In the genomic region with DNA sequence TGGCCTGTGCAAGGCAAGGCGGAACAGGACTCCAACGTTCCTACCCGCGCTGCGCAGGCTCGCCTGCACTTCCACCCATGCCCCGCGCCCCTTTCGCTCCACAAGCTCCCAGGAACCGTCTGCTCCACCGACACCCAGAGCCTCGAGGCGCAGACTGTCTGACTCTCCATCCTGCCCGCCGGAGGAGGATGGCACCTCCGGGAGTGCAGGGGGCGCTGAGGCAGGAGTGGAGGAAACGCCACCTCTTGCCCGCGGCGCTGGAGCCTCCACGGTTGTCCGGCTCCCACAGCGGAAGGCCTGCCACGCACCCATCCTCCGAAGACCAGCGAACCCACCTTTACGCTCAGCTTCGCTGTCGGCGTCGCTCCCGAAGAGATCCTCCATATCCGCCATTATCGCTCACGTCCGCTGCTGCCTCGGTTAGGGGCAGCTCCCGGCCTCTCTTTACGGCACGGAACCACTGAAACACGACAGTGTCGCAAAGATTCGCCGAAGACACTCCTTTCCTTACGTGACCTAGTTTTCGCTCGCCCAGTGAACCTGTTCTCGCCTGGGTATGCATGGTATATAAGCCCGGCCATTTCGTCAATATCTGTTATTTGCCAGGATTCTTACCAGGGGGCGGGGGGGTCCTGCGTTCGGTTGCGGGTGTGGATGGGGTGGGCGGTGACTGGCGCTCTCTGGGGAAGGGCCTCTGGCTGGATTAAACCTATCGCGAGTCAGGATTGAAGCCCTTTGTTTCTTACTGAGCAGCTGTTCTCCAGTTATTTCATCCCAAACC, we compare ENCODE assay signal across 8 cellular contexts. TPM values are rescaled to one million over a fixed set of nuclear protein-coding genes. Genes with fewer than 3 reads are reported as not detected.
DNase-seq lines count a peak whose midpoint lies in the region; ATAC-seq and TF ChIP-seq lines count a peak whose summit lies in the region.

A gene (minus strand): TSS at position 426 of the 781 bp plus-strand sequence. CDS start 33 bp downstream, at position 393.

- H3K36me3 Mint-ChIP-seq in Calu3 (ENCODE audit: insufficient read depth, unreplicated experiment) = peaks cover 21% of the 10 kb centered on the region
- H3K36me3 Mint-ChIP-seq in activated CD8-positive, alpha-beta memory T cell treated with anti-CD3 and anti-CD28 coated beads, Interleukin-2, amount 10 ng/mL, durations not matched to agents 7 days and 5 days = peaks cover 24% of the 10 kb centered on the region
- peaks cover 11% of the 10 kb centered on the region for H3K36me3 Mint-ChIP-seq in mesothelial cell of epicardium

- H3K4me1 Mint-ChIP-seq in Calu3 (ENCODE audit: low read depth, unreplicated experiment) (no peaks in the 10 kb centered on the region), mesothelial cell of epicardium (peaks cover 15% of the 10 kb centered on the region)
- H3K4me1 Mint-ChIP-seq in activated CD8-positive, alpha-beta memory T cell treated with anti-CD3 and anti-CD28 coated beads, Interleukin-2, amount 10 ng/mL, durations not matched to agents 7 days and 5 days = peaks cover 29% of the 10 kb centered on the region

- CTCF ChIA-PET in Calu3 (lab: Charles Lee) = interaction anchor here (0.7 to 1.2 kb wide), 5 partner anchors 86 to 214 kb away, joined by 3 to 10 read pairs (median 4); no protein-coding TSS in a partner anchor
- CTCF ChIA-PET in activated CD8-positive, alpha-beta memory T cell treated with anti-CD3 and anti-CD28 coated beads, Interleukin-2, amount 10 ng/mL, durations not matched to agents 7 days and 5 days (lab: Charles Lee) = interaction anchor here (0.9 to 3.2 kb wide), 15 partner anchors 9 to 256 kb away, joined by 3 to 17 read pairs (median 4); no protein-coding TSS in a partner anchor

- peak within 1 kb of the TSS; percentile 98 for H3K4me3 Mint-ChIP-seq in Calu3 (ENCODE audit: low read depth, unreplicated experiment)
- H3K4me3 Mint-ChIP-seq in activated CD8-positive, alpha-beta memory T cell treated with anti-CD3 and anti-CD28 coated beads, Interleukin-2, amount 10 ng/mL, durations not matched to agents 7 days and 5 days = peak within 1 kb of the TSS; percentile 95
- H3K4me3 Mint-ChIP-seq in mesothelial cell of epicardium = peak within 1 kb of the TSS; percentile 95

- in situ Hi-C loops in endometrial microvascular endothelial cells (cut with HindIII; ENCODE audit: inconsistent ontology term, low pct_unique_long_range_greater_than_20kb, low sequenced_read_pairs) = no loop called here

- intact Hi-C loops in Calu3 (cut with micrococcal nuclease; ENCODE audit: unreplicated experiment) = loop anchor here (5.0 kb wide), 1 partner anchor 189 kb away; no protein-coding TSS in a partner anchor

- TSS peak; percentile 70 for BruUV-seq in Calu3 (replicated peaks; lab: Mats Ljungman, UMichigan)

- no peak for TF ChIP-seq CTCF in Calu3 (IDR thresholded peaks at IDR 0.05; ENCODE audit: unreplicated experiment)
- no peak for TF ChIP-seq CTCF in mesothelial cell of epicardium (IDR thresholded peaks at IDR 0.05; ENCODE audit: unreplicated experiment)

- DNase-seq in Calu3 (peak; percentile 84), HUDEP-2 (lab: John Stamatoyannopoulos, UW; ENCODE audit: unreplicated experiment in 76 of 76) (peak in 75 of 76 experiments; percentile 49 to 95 (median 84)), NOMO-1 treated with dmso at 0.1 percent for 144 hours (lab: John Stamatoyannopoulos, UW; ENCODE audit: unreplicated experiment) (peak; percentile 93), mesothelial cell of epicardium (ENCODE audit: low spot score in 2 of 2, unreplicated experiment in 2 of 2) (peak; percentile 76 to 85)
- DNase-seq in activated CD8-positive, alpha-beta memory T cell treated with anti-CD3 and anti-CD28 coated beads, Interleukin-2, amount 10 ng/mL, durations not matched to agents 7 days and 5 days = peak; percentile 96
- peak; percentile 80 for DNase-seq in stimulated activated CD8-positive, alpha-beta memory T cell treated with anti-CD3 and anti-CD28 coated beads, Interleukin-15, amount 100 ng/mL, for 48 hours (ENCODE audit: low read depth in 2 of 2)

- H3K9me3 Mint-ChIP-seq in Calu3 (ENCODE audit: low read depth, unreplicated experiment) (no peaks in the 10 kb centered on the region), mesothelial cell of epicardium (peaks cover 9% of the 10 kb centered on the region)
- peaks cover 4% of the 10 kb centered on the region for H3K9me3 Mint-ChIP-seq in activated CD8-positive, alpha-beta memory T cell treated with anti-CD3 and anti-CD28 coated beads, Interleukin-2, amount 10 ng/mL, durations not matched to agents 7 days and 5 days (ENCODE audit: low read depth)

- H3K27me3 Mint-ChIP-seq in Calu3 (ENCODE audit: unreplicated experiment) = no peaks in the 10 kb centered on the region
- no peaks in the 10 kb centered on the region for H3K27me3 Mint-ChIP-seq in activated CD8-positive, alpha-beta memory T cell treated with anti-CD3 and anti-CD28 coated beads, Interleukin-2, amount 10 ng/mL, durations not matched to agents 7 days and 5 days
- H3K27me3 Mint-ChIP-seq in mesothelial cell of epicardium (ENCODE audit: low read depth) = peaks cover 1% of the 10 kb centered on the region

- ATAC-seq in GM21381 (IDR thresholded peaks at IDR 0.05; ENCODE audit: unreplicated experiment) = peak; percentile 83
- peak; percentile 94 for ATAC-seq in activated CD8-positive, alpha-beta memory T cell treated with anti-CD3 and anti-CD28 coated beads, Interleukin-2, amount 10 ng/mL, durations not matched to agents 7 days and 5 days

- H3K27ac Mint-ChIP-seq in Calu3 (ENCODE audit: unreplicated experiment) (peak within 1 kb of the TSS; percentile 97), mesothelial cell of epicardium (peak within 1 kb of the TSS; percentile 97)
- peak within 1 kb of the TSS; percentile 91 for H3K27ac Mint-ChIP-seq in activated CD8-positive, alpha-beta memory T cell treated with anti-CD3 and anti-CD28 coated beads, Interleukin-2, amount 10 ng/mL, durations not matched to agents 7 days and 5 days

RNA-seq across cellular contexts. Expression of the gene that starts here (rescaled TPM):
- total RNA-seq in Calu3 (2022) (21.3 and 22.5 TPM in 2 replicates), endometrial microvascular endothelial cells (ENCODE audit: inconsistent ontology term) (24.6 TPM), mesothelial cell of epicardium (20.2 to 22.4 TPM (median 20.4 TPM) in 3 replicates)
- total RNA-seq in activated CD8-positive, alpha-beta memory T cell treated with anti-CD3 and anti-CD28 coated beads, Interleukin-2, amount 10 ng/mL, durations not matched to agents 7 days and 5 days = 10 to 100 TPM; 33.4 to 34.9 TPM

Comparison
In these comparisons a context has a peak if more than half of its experiments do, and no peak if none do; other contexts are left out.
1. Peak in every context shown above with its lines: DNase-seq and ATAC-seq.